ENCODE assay signal across 11 cellular contexts in genomic region chr19:5131866-5132561, GRCh38.
A peak's percentile ranks its signal among the peaks of the same experiment; 100 is the strongest.
DNase-seq lines count a peak whose midpoint lies in the region; ATAC-seq and TF ChIP-seq lines count a peak whose summit lies in the region.
"Had no signal": no experiment of that assay in that cellular context is flagged by ENCODE, and none has a peak within 500 bp of the region (broad histone marks: within the 10 kb centered on the region; RNA-seq: fewer than 3 reads in every experiment).

No MANE protein-coding gene starts in this region.

- H3K9me3 ChIP-seq in mammary epithelial cell (replicated peaks; ENCODE audit: insufficient read depth, low read length) (no peaks in the 10 kb centered on the region), mesenchymal stem cell (ENCODE audit: control insufficient read depth, low read length) (no peaks in the 10 kb centered on the region)
- H3K9me3 ChIP-seq: tibial artery had no signal

- CTCF ChIA-PET in mammary epithelial cell (lab: Charles Lee; ENCODE audit: low non-redundant PET), result no interaction called here

- no peak overlapping the region for H2AK5ac ChIP-seq in mesenchymal stem cell (ENCODE audit: low read length, severe bottlenecking)

- no peak overlapping the region for H3K18ac ChIP-seq in mesenchymal stem cell (ENCODE audit: low read depth in 1 of 2, low read length in 2 of 2)

- H3K4ac ChIP-seq in mesenchymal stem cell (ENCODE audit: low read depth in 1 of 2, low read length in 2 of 2), result no peak overlapping the region

- H3K36me3 ChIP-seq in mammary epithelial cell (ENCODE audit: insufficient read depth, low read length), result peaks cover 5% of the 10 kb centered on the region
- peaks cover 29 to 82% of the 10 kb centered on the region in 2 experiments for H3K36me3 ChIP-seq in mesenchymal stem cell (ENCODE audit: control insufficient read depth in 1 of 2, insufficient read depth in 2 of 2, low read depth in 1 of 2, low read length in 2 of 2)

- no peak overlapping the region for H2BK15ac ChIP-seq in mesenchymal stem cell (ENCODE audit: low read depth, poor library complexity, severe bottlenecking)

- no peak overlapping the region for H3K23ac ChIP-seq in mesenchymal stem cell (ENCODE audit: low read length in 2 of 2)

- no peak overlapping the region for H3K27ac ChIP-seq in mammary epithelial cell (ENCODE audit: insufficient read depth, low read depth, low read length)
- peak overlapping the region in 15 of 21 experiments; percentile 2 to 79 (median 65) for H3K27ac ChIP-seq in skin epidermis
- H3K27ac ChIP-seq in mesenchymal stem cell (ENCODE audit: low read length, poor library complexity, severe bottlenecking), result no peak overlapping the region
- H3K27ac ChIP-seq: tibial artery had no signal

- H4K20me1 ChIP-seq in mammary epithelial cell (ENCODE audit: insufficient read depth, low read length), result no peaks in the 10 kb centered on the region

- H2BK120ac ChIP-seq in mesenchymal stem cell (ENCODE audit: low read depth, low read length), result no peak overlapping the region

- H3K4me2 ChIP-seq in mammary epithelial cell (ENCODE audit: insufficient read depth, low read depth, low read length), result no peak overlapping the region
- no peak overlapping the region for H3K4me2 ChIP-seq in mesenchymal stem cell (ENCODE audit: low read length, poor library complexity, severe bottlenecking)

- DNase-seq in NCI-H1417 (lab: John Stamatoyannopoulos, UW) (peak; percentile 41 to 83 (median 57)), NCI-H1417 treated with DMSO at 0.1 percent for 48 hours (lab: John Stamatoyannopoulos, UW) (no peak), NAMALWA (ENCODE audit: low spot score) (peak; percentile 76), mammary epithelial cell (peak; percentile 11), mesenchymal stem cell (no peak)
- DNase-seq: activated CD4-positive, alpha-beta T cell treated with anti-CD3 and anti-CD28 coated beads for 48 hours; NK-92 treated with Interleukin-12 subunit alpha and Interleukin-12 subunit beta, amount 100 ng/mL, for 24 hours; tibial artery had no signal

- no peak overlapping the region for H2BK12ac ChIP-seq in mesenchymal stem cell (ENCODE audit: low read length in 2 of 2)

- H3K4me1 ChIP-seq in mammary epithelial cell (ENCODE audit: insufficient read depth, low read length) (no peaks in the 10 kb centered on the region), mesenchymal stem cell (ENCODE audit: control insufficient read depth, insufficient read depth, low read depth, low read length) (peaks cover 24% of the 10 kb centered on the region)

- intact Hi-C loops in mammary epithelial cell (cut with micrococcal nuclease), result no loop called here

- no peak overlapping the region for H3K4me3 ChIP-seq in mammary epithelial cell (replicated peaks in 1 of 3; ENCODE audit: insufficient read depth in 1 of 3, low read depth in 2 of 3, low read length in 3 of 3)
- H3K4me3 ChIP-seq in skin epidermis, result no peak overlapping the region
- H3K4me3 ChIP-seq in mesenchymal stem cell (ENCODE audit: insufficient read depth in 1 of 2, low read depth in 1 of 2, low read length in 2 of 2), result no peak overlapping the region
- H3K4me3 ChIP-seq: tibial artery had no signal

- no peak overlapping the region for H3K14ac ChIP-seq in mesenchymal stem cell (ENCODE audit: low read length in 2 of 2)

- no peak overlapping the region for H4K91ac ChIP-seq in mesenchymal stem cell (ENCODE audit: low read length)

- no peaks in the 10 kb centered on the region for H3K79me2 ChIP-seq in mammary epithelial cell (ENCODE audit: insufficient read depth, low read length)

- H3K79me1 ChIP-seq in mesenchymal stem cell (replicated peaks; ENCODE audit: low read length, poor library complexity, severe bottlenecking), result peaks cover 5% of the 10 kb centered on the region

- no TSS peak for BruUV-seq in mammary epithelial cell (replicated peaks; lab: Mats Ljungman, UMichigan)

- no peak overlapping the region for H4K8ac ChIP-seq in mesenchymal stem cell (ENCODE audit: low read length)

- dilution Hi-C loops in mammary epithelial cell (cut with HindIII; ENCODE audit: low sequenced_read_pairs), result loop anchor here (5.0 kb wide), 4 partner anchors 55 to 425 kb away; no protein-coding TSS in a partner anchor

- H3K9ac ChIP-seq in mammary epithelial cell (ENCODE audit: insufficient read depth, low read length), result no peak overlapping the region
- H3K9ac ChIP-seq in mesenchymal stem cell (ENCODE audit: low read length), result no peak overlapping the region

- 47% methylated on average over 12 of the region's 24 CpGs for WGBS in mammary epithelial cell (ENCODE audit: low coverage, missing lambda C conversion rate)
- 89% methylated on average over 24 of the region's 24 CpGs for WGBS in mesenchymal stem cell

- H2BK5ac ChIP-seq in mesenchymal stem cell (ENCODE audit: low read depth, low read length, poor library complexity, severe bottlenecking), result no peak overlapping the region

- TF ChIP-seq CTCF in mammary epithelial cell (conservative IDR thresholded peaks at IDR 0.05 in 1 of 2, IDR thresholded peaks at IDR 0.05 in 1 of 2; ENCODE audit: extremely low read depth in 1 of 2, insufficient read depth in 1 of 2, low read depth in 1 of 2, low read length in 2 of 2), result no peak

- H3K27me3 ChIP-seq in mammary epithelial cell (ENCODE audit: insufficient read depth, low read length) (no peaks in the 10 kb centered on the region), mesenchymal stem cell (ENCODE audit: control insufficient read depth in 1 of 2, insufficient read depth in 1 of 2, low read length in 2 of 2) (no peaks in the 10 kb centered on the region)
- H3K27me3 ChIP-seq: tibial artery had no signal

- ATAC-seq in HG03457 (IDR thresholded peaks at IDR 0.05; ENCODE audit: unreplicated experiment), result no peak
- ATAC-seq in HG02763 (IDR thresholded peaks at IDR 0.05; ENCODE audit: unreplicated experiment), result no peak

- H2AFZ ChIP-seq in mammary epithelial cell (ENCODE audit: low read depth, low read length), result no peak overlapping the region
- H2AFZ ChIP-seq in mesenchymal stem cell (ENCODE audit: low read depth, low read length), result no peak overlapping the region

- in situ Hi-C loops in mammary epithelial cell (cut with MboI; ENCODE audit: low sequenced_read_pairs in 2 of 2), result no loop called here

Comparison
In these comparisons a context has a peak if more than half of its experiments do, and no peak if none do; other contexts are left out.
1. DNase-seq: peak in NCI-H1417 (3 of 3), NAMALWA (single experiment) and mammary epithelial cell (single experiment); none in NCI-H1417 treated with DMSO at 0.1 percent for 48 hours (single experiment) and mesenchymal stem cell (single experiment).
2. H3K27ac ChIP-seq: peak in skin epidermis (15 of 21); none in mammary epithelial cell (single experiment) and mesenchymal stem cell (single experiment).